8 cellular contexts compared by ENCODE assay signal in genomic region chr3:115100172-115100571, GRCh38. TPM values are rescaled to one million over a fixed set of nuclear protein-coding genes. Genes with fewer than 3 reads are reported as not detected.
A peak's percentile ranks its signal among the peaks of the same experiment; 100 is the strongest.
DNase-seq lines count a peak whose midpoint lies in the region; ATAC-seq, FAIRE-seq and TF ChIP-seq lines count a peak whose summit lies in the region.

No MANE protein-coding gene starts in this region.

- intact Hi-C loops in CD14-positive monocyte (cut with micrococcal nuclease) = no loop called here
- intact Hi-C loops in mucosa of descending colon (cut with DNase I, micrococcal nuclease) = no loop called here

- H3K36me3 Mint-ChIP-seq in CD14-positive monocyte = peaks cover 3 to 10% of the 10 kb centered on the region in 2 donors
- peaks cover 7% of the 10 kb centered on the region for H3K36me3 Mint-ChIP-seq in effector memory CD8-positive, alpha-beta T cell (ENCODE audit: insufficient read depth)

- TF ChIP-seq CTCF in CD14-positive monocyte (IDR thresholded peaks at IDR 0.05) = no peak
- no peak for TF ChIP-seq CTCF in mucosa of descending colon (IDR thresholded peaks at IDR 0.05)

- peak overlapping the region in 6 of 7 donors; percentile 20 to 85 (median 54) for H3K27ac Mint-ChIP-seq in CD14-positive monocyte
- peak overlapping the region; percentile 78 to 94 for H3K27ac Mint-ChIP-seq in effector memory CD8-positive, alpha-beta T cell

- H3K4me1 Mint-ChIP-seq in CD14-positive monocyte = peaks cover 24% of the 10 kb centered on the region
- peaks cover 12 to 29% of the 10 kb centered on the region in 2 donors for H3K4me1 Mint-ChIP-seq in effector memory CD8-positive, alpha-beta T cell (ENCODE audit: low read depth in 2 of 2)

- H3K4me3 Mint-ChIP-seq in CD14-positive monocyte = peak overlapping the region; percentile 69 to 74
- peak overlapping the region; percentile 54 to 79 for H3K4me3 Mint-ChIP-seq in effector memory CD8-positive, alpha-beta T cell

- no peaks in the 10 kb centered on the region for H3K36me3 ChIP-seq in mucosa of descending colon (ENCODE audit: low read depth)

- no peak overlapping the region for H3K4me3 ChIP-seq in mucosa of descending colon

- no peaks in the 10 kb centered on the region for H3K9me3 ChIP-seq in mucosa of descending colon

- FAIRE-seq in urothelium cell line (lab: Jason Lieb, UNC) = peak; percentile 32

- ATAC-seq in GM19025 (IDR thresholded peaks at IDR 0.05; ENCODE audit: low read depth, unreplicated experiment) = peak; percentile 70
- ATAC-seq in effector memory CD8-positive, alpha-beta T cell (replicated peaks) = peak; percentile 90
- peak; percentile 90 for ATAC-seq in mucosa of descending colon

- H3K4me1 ChIP-seq in mucosa of descending colon (ENCODE audit: low read depth) = peaks cover 27% of the 10 kb centered on the region

- peaks cover 0 to 1% (median 0%) of the 10 kb centered on the region in 3 donors for H3K27me3 Mint-ChIP-seq in CD14-positive monocyte (ENCODE audit: low read depth in 3 of 3)
- H3K27me3 Mint-ChIP-seq in effector memory CD8-positive, alpha-beta T cell = no peaks in the 10 kb centered on the region

- peaks cover 0 to 6% (median 0%) of the 10 kb centered on the region in 7 donors for H3K9me3 Mint-ChIP-seq in CD14-positive monocyte
- H3K9me3 Mint-ChIP-seq in effector memory CD8-positive, alpha-beta T cell = no peaks in the 10 kb centered on the region

- no peak for DNase-seq in CD14-positive monocyte (ENCODE audit: low spot score)
- peak; percentile 78 for DNase-seq in HT1080 (ENCODE audit: low read depth)
- peak; percentile 4 for DNase-seq in SK-N-DZ (ENCODE audit: low spot score)
- DNase-seq in effector memory CD8-positive, alpha-beta T cell = peak; percentile 6 to 15 (median 11)
- DNase-seq in mucosa of descending colon = peak in 1 of 3 donors; percentile 54
- peak; percentile 4 for DNase-seq in urothelium cell line (ENCODE audit: low spot score)
- no peak for DNase-seq in NCI-H1048 (lab: John Stamatoyannopoulos, UW)

RNA-seq across cellular contexts. Expression of gene ZBTB20, which starts 46.9 kb away (rescaled TPM):
- 1 to 10 TPM; 2.0 to 3.2 TPM for polyA plus RNA-seq in CD14-positive monocyte
- total RNA-seq in HT1080 (2014; rRNA removed; shearing (Covaris generic)) = 6.0 and 6.4 TPM in 2 replicates
- 0.30 and 0.86 TPM in 2 replicates for polyA plus RNA-seq in HT1080 (2015; cell fraction: cytosol; rRNA removed)
- 0.51 and 1.1 TPM in 2 replicates for polyA plus RNA-seq in HT1080 (2015; cell fraction: nucleus; rRNA removed)
- 0.03 TPM in 1 of 2 replicates, not detected in the other for polyA plus RNA-seq in SK-N-DZ (2014; cell fraction: cytosol; rRNA removed)
- 0.07 and 0.13 TPM in 2 replicates for polyA plus RNA-seq in SK-N-DZ (2014; cell fraction: nucleus; rRNA removed)
- 10 to 100 TPM; 30.6 to 85.6 (median 37.3) TPM for total RNA-seq in mucosa of descending colon

Comparison
In these comparisons a context has a peak if more than half of its experiments do, and no peak if none do; other contexts are left out.
1. DNase-seq: peak in HT1080 (single experiment), SK-N-DZ (single experiment), effector memory CD8-positive, alpha-beta T cell (3 of 3) and urothelium cell line (single experiment); none in CD14-positive monocyte (single experiment) and NCI-H1048 (single experiment).
2. Peak in every context shown above with its lines, with median percentiles within 50 percentile points of each other: ATAC-seq.